10 cellular contexts compared by ENCODE assay signal in the genomic region with DNA sequence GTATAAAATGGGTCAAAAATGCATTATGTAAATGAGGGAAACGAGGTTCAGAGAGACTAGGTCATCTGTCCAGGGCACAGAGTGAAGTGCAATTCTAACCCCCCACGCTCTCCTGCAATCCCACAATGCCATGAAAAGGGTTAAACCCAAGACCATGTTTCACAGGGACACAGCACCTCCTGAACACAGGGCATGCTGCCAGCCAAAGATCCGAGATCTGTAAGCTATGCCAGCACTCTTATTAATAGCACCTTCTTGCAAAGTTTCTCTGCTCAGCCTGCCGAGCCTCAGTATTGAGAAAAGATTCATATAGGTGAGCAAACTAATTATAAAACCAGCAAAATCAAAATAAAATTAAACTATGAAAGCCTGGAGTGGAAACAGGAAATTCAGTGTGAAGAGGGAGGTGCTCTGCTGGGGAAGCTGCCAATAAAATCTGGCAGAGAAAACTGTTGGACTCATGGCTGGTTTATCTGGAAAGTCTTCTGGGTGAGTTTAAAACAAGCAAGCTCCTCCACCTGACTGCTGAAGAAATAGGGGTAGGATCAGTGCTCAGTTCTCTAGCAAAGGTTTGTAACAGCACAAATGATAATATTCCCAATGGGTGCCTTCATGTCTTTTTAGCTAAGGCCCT. TPM values are rescaled to one million over a fixed set of nuclear protein-coding genes. Genes with fewer than 3 reads are reported as not detected.
DNase-seq lines count a peak whose midpoint lies in the region; ATAC-seq and TF ChIP-seq lines count a peak whose summit lies in the region.
"Had no signal": no experiment of that assay in that cellular context is flagged by ENCODE, and none has a peak within 500 bp of the region (broad histone marks: within the 10 kb centered on the region; RNA-seq: fewer than 3 reads in every experiment).

No MANE protein-coding gene starts in this region.

- H3K36me3 Mint-ChIP-seq in activated T-cell treated with anti-CD3 and anti-CD28 coated beads, Interleukin-2, amount 50 U/mL, for 24 hours (ENCODE audit: low read depth) = peaks cover 80% of the 10 kb centered on the region
- peaks cover 4% of the 10 kb centered on the region for H3K36me3 Mint-ChIP-seq in progenitor cell of endocrine pancreas (ENCODE audit: insufficient read depth)

- no peaks in the 10 kb centered on the region for H3K9me3 ChIP-seq in muscle layer of colon (ENCODE audit: low read length)

- DNase-seq in AG08395 (ENCODE audit: low spot score) (peak; percentile 77), OCI-M1 (lab: John Stamatoyannopoulos, UW) (peak; percentile 36), NCI-H748 (lab: John Stamatoyannopoulos, UW; ENCODE audit: unreplicated experiment) (no peak), progenitor cell of endocrine pancreas (ENCODE audit: low spot score, unreplicated experiment) (no peak)
- DNase-seq in activated T-cell treated with anti-CD3 and anti-CD28 coated beads, Interleukin-2, amount 50 U/mL, for 24 hours = no peak
- DNase-seq: activated CD4-positive, alpha-beta memory T cell treated with anti-CD3 and anti-CD28 coated beads for 36 hours; CD4-positive, alpha-beta memory T cell had no signal

- H3K9ac ChIP-seq in muscle layer of colon (ENCODE audit: low read length) = no peak overlapping the region

- H3K27ac Mint-ChIP-seq in activated T-cell treated with anti-CD3 and anti-CD28 coated beads, Interleukin-2, amount 50 U/mL, for 24 hours = no peak overlapping the region
- H3K27ac Mint-ChIP-seq in progenitor cell of endocrine pancreas = no peak overlapping the region
- H3K27ac Mint-ChIP-seq: activated CD4-positive, alpha-beta memory T cell treated with anti-CD3 and anti-CD28 coated beads for 36 hours had no signal

- peak overlapping the region in 1 of 2 donors; percentile 17 for H3K4me3 ChIP-seq in muscle layer of colon (ENCODE audit: low read depth in 1 of 2, low read length in 2 of 2)

- H3K4me1 ChIP-seq in muscle layer of colon (ENCODE audit: insufficient read depth, low read length) = peaks cover 89% of the 10 kb centered on the region

- ATAC-seq in esophagus mucosa (peak; percentile 92), HG03354 (IDR thresholded peaks at IDR 0.05; ENCODE audit: poor library complexity, severe bottlenecking, unreplicated experiment) (no peak)

- H3K36me3 ChIP-seq in muscle layer of colon (ENCODE audit: insufficient read depth, low read length) = peaks cover 19% of the 10 kb centered on the region

- H3K27me3 ChIP-seq in muscle layer of colon (ENCODE audit: control insufficient read depth in 1 of 2, insufficient read depth in 2 of 2, low read length in 2 of 2) = no peaks in the 10 kb centered on the region

- H3K27me3 Mint-ChIP-seq in activated T-cell treated with anti-CD3 and anti-CD28 coated beads, Interleukin-2, amount 50 U/mL, for 24 hours = no peaks in the 10 kb centered on the region
- H3K27me3 Mint-ChIP-seq in progenitor cell of endocrine pancreas = peaks cover 6% of the 10 kb centered on the region
- H3K27me3 Mint-ChIP-seq: activated CD4-positive, alpha-beta memory T cell treated with anti-CD3 and anti-CD28 coated beads for 36 hours; CD4-positive, alpha-beta memory T cell had no signal

- peaks cover 9% of the 10 kb centered on the region for H3K4me1 Mint-ChIP-seq in activated T-cell treated with anti-CD3 and anti-CD28 coated beads, Interleukin-2, amount 50 U/mL, for 24 hours (ENCODE audit: low read depth)
- peaks cover 10% of the 10 kb centered on the region for H3K4me1 Mint-ChIP-seq in progenitor cell of endocrine pancreas (ENCODE audit: low read depth)

- H3K27ac ChIP-seq in muscle layer of colon (ENCODE audit: low read depth, low read length) = peak overlapping the region; percentile 88

- H3K4me3 Mint-ChIP-seq in activated T-cell treated with anti-CD3 and anti-CD28 coated beads, Interleukin-2, amount 50 U/mL, for 24 hours = no peak overlapping the region
- H3K4me3 Mint-ChIP-seq in progenitor cell of endocrine pancreas (ENCODE audit: low read depth) = no peak overlapping the region
- H3K4me3 Mint-ChIP-seq: activated CD4-positive, alpha-beta memory T cell treated with anti-CD3 and anti-CD28 coated beads for 36 hours had no signal

- no peaks in the 10 kb centered on the region for H3K9me3 Mint-ChIP-seq in activated T-cell treated with anti-CD3 and anti-CD28 coated beads, Interleukin-2, amount 50 U/mL, for 24 hours
- H3K9me3 Mint-ChIP-seq in progenitor cell of endocrine pancreas (ENCODE audit: low read depth) = no peaks in the 10 kb centered on the region
- H3K9me3 Mint-ChIP-seq: activated CD4-positive, alpha-beta memory T cell treated with anti-CD3 and anti-CD28 coated beads for 36 hours; CD4-positive, alpha-beta memory T cell had no signal

- no peak for TF ChIP-seq CTCF in progenitor cell of endocrine pancreas (IDR thresholded peaks at IDR 0.05; ENCODE audit: unreplicated experiment)

RNA-seq across cellular contexts. Expression of gene LRIG1, which starts 50.3 kb away (rescaled TPM):
- total RNA-seq in esophagus mucosa = 10.9 TPM
- total RNA-seq in progenitor cell of endocrine pancreas = 31.4 and 32.4 TPM in 2 replicates

Comparison
In these comparisons a context has a peak if more than half of its experiments do, and no peak if none do; other contexts are left out.
1. DNase-seq: peak in AG08395 (single experiment) and OCI-M1 (single experiment); none in NCI-H748 (single experiment), activated T-cell treated with anti-CD3 and anti-CD28 coated beads, Interleukin-2, amount 50 U/mL, for 24 hours (single experiment) and progenitor cell of endocrine pancreas (single experiment).